Comparison of ENCODE assay signal across 1 cellular context in the genomic region with DNA sequence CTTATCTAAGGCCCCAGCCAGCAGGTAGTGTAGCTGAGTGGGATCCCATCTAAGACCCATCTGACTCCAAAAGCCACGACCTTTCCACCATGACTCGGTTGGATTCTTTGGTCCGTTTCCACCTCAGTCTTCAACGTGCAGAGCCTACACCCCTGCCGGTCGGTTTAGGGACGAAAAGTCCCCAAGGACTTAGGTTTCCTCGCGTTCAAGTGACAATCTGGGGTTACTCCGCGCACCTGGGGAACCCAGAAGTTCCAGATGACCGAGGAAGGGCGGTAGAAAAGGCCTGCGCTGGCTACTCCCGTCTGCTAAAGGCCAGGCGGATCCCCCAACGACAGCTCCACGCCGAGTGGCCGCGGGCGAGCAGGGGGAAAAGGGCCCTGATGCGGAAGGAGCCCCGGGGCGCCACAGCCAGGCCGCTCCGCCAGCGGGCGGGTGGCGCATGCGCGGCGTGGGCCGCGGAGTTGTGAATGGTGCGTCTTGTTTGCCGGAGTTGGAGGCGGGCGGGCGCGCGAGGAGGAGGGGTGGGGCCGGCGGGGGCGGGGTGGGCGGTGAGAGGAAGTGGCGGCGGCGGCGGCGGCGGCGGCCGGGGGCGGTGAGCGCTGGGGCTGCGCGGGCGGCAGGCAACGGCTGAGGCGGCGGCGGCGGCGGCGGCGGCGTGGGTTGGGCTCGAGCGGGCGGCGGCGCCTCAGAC.
TF ChIP-seq lines count a peak whose summit lies in the region.

A gene (plus strand): TSS at position 595 of the 694 bp plus-strand sequence. CDS start 259 bp downstream, outside the sequence.

TF ChIP-seq in K562, 482 proteins besides CTCF, POLR2A, EP300 and RAD21 (continued from another document):
- TF ChIP-seq, protein P1, sequence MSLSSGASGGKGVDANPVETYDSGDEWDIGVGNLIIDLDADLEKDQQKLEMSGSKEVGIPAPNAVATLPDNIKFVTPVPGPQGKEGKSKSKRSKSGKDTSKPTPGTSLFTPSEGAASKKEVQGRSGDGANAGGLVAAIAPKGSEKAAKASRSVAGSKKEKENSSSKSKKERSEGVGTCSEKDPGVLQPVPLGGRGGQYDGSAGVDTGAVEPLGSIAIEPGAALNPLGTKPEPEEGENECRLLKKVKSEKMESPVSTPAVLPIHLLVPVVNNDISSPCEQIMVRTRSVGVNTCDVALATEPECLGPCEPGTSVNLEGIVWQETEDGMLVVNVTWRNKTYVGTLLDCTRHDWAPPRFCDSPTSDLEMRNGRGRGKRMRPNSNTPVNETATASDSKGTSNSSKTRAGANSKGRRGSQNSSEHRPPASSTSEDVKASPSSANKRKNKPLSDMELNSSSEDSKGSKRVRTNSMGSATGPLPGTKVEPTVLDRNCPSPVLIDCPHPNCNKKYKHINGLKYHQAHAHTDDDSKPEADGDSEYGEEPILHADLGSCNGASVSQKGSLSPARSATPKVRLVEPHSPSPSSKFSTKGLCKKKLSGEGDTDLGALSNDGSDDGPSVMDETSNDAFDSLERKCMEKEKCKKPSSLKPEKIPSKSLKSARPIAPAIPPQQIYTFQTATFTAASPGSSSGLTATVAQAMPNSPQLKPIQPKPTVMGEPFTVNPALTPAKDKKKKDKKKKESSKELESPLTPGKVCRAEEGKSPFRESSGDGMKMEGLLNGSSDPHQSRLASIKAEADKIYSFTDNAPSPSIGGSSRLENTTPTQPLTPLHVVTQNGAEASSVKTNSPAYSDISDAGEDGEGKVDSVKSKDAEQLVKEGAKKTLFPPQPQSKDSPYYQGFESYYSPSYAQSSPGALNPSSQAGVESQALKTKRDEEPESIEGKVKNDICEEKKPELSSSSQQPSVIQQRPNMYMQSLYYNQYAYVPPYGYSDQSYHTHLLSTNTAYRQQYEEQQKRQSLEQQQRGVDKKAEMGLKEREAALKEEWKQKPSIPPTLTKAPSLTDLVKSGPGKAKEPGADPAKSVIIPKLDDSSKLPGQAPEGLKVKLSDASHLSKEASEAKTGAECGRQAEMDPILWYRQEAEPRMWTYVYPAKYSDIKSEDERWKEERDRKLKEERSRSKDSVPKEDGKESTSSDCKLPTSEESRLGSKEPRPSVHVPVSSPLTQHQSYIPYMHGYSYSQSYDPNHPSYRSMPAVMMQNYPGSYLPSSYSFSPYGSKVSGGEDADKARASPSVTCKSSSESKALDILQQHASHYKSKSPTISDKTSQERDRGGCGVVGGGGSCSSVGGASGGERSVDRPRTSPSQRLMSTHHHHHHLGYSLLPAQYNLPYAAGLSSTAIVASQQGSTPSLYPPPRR (CRISPR knock-in tag; IDR thresholded peaks at IDR 0.05; ENCODE audit: borderline replicate concordance), result no peak
- TF ChIP-seq SMARCB1 (IDR thresholded peaks at IDR 0.05; ENCODE audit: insufficient read length, low read depth) (no peak), CSDE1 (IDR thresholded peaks at IDR 0.05) (no peak), ZNF668 (CRISPR knock-in tag; IDR thresholded peaks at IDR 0.05) (0 out of 2 replicates have a peak, but pooled peaks have one; percentile 51)
- TF ChIP-seq, protein P2, sequence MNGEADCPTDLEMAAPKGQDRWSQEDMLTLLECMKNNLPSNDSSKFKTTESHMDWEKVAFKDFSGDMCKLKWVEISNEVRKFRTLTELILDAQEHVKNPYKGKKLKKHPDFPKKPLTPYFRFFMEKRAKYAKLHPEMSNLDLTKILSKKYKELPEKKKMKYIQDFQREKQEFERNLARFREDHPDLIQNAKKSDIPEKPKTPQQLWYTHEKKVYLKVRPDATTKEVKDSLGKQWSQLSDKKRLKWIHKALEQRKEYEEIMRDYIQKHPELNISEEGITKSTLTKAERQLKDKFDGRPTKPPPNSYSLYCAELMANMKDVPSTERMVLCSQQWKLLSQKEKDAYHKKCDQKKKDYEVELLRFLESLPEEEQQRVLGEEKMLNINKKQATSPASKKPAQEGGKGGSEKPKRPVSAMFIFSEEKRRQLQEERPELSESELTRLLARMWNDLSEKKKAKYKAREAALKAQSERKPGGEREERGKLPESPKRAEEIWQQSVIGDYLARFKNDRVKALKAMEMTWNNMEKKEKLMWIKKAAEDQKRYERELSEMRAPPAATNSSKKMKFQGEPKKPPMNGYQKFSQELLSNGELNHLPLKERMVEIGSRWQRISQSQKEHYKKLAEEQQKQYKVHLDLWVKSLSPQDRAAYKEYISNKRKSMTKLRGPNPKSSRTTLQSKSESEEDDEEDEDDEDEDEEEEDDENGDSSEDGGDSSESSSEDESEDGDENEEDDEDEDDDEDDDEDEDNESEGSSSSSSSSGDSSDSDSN (IDR thresholded peaks at IDR 0.05; ENCODE audit: borderline replicate concordance in 1 of 2, low read depth in 2 of 2, low read length in 2 of 2), result peak; percentile 86 to 89; a peak in 2 of 4 replicates
- TF ChIP-seq, protein P3, sequence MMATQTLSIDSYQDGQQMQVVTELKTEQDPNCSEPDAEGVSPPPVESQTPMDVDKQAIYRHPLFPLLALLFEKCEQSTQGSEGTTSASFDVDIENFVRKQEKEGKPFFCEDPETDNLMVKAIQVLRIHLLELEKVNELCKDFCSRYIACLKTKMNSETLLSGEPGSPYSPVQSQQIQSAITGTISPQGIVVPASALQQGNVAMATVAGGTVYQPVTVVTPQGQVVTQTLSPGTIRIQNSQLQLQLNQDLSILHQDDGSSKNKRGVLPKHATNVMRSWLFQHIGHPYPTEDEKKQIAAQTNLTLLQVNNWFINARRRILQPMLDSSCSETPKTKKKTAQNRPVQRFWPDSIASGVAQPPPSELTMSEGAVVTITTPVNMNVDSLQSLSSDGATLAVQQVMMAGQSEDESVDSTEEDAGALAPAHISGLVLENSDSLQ (IDR thresholded peaks at IDR 0.05), result no peak
TF ChIP-seq in K562: peak in this region for 173.
